In genomic region chr6:111481836-111482235, GRCh38 we compare ENCODE assay signal across 2 cellular contexts.
TF ChIP-seq lines count a peak whose summit lies in the region.

No MANE protein-coding gene starts in this region.

TF ChIP-seq in H1, 55 proteins besides CTCF, POLR2A, EP300 and RAD21:
- TF ChIP-seq NANOG (IDR thresholded peaks at IDR 0.05; ENCODE audit: insufficient read depth, low read depth, low read length, poor library complexity, severe bottlenecking) = no peak

TF ChIP-seq in neural cell, 6 proteins besides CTCF, POLR2A, EP300 and RAD21 (continued from another document):
- no peak for TF ChIP-seq MXI1 (conservative IDR thresholded peaks at IDR 0.05; ENCODE audit: poor library complexity, severe bottlenecking)
TF ChIP-seq in neural cell: peak in this region for 0.
